18 cellular contexts compared by ENCODE assay signal in the genomic region with DNA sequence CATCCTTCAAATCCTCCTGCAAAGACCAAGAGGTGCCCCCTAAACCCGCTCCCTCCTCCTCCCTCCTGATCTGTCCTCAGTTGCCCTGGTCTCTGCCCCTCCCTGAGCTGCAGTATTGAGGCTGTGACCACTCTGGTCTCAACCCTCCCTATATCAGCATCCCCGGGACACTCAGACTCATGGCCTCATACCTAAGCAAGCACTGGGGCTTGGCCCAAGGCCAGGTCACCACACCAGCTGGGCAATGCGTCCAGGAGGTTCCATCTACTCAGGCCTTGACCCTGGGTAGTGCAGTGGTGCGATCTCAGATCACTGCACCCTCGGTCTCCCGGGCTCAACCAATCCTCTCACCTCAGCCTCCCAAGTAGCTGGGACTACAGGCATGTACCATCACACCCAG. TPM values are rescaled to one million over a fixed set of nuclear protein-coding genes. Genes with fewer than 3 reads are reported as not detected.
"Had no signal": no experiment of that assay in that cellular context is flagged by ENCODE, and none has a peak within 500 bp of the region (broad histone marks: within the 10 kb centered on the region; RNA-seq: fewer than 3 reads in every experiment).

No MANE protein-coding gene starts in this region.

- DNase-seq: Kasumi-1, MM.1S, NCI-H1092 treated with DMSO at 0.1 percent for 48 hours, NCI-H1436, NCI-H187, NCI-H2029, NCI-H2081 treated with DMSO at 0.1 percent for 48 hours, NCI-H2171, NCI-H226, NCI-H446, NCI-H510A, NCI-H524 treated with DMSO at 0.1 percent for 48 hours, NCI-H69, NCI-H774 had no signal

- H3K27ac ChIP-seq: KMS-11, RWPE1 had no signal

- ATAC-seq: SK-N-SH treated with all-trans-retinoic acid at 6 μM for 48 hours had no signal

RNA-seq across cellular contexts. Expression of a gene that starts 9.8 kb away (rescaled TPM):
- total RNA-seq: HT-29 had no signal
